Comparison of ENCODE assay signal across 8 cellular contexts in genomic region chr1:46718727-46719622, GRCh38. TPM values are rescaled to one million over a fixed set of nuclear protein-coding genes. Genes with fewer than 3 reads are reported as not detected.
DNase-seq lines count a peak whose midpoint lies in the region; ATAC-seq, FAIRE-seq and TF ChIP-seq lines count a peak whose summit lies in the region.

TSS of gene EFCAB14 (minus strand) at chr1:46719114. CDS start at chr1:46718087, 1,027 bp downstream.

- peaks cover 3% of the 10 kb centered on the region for H3K27me3 Mint-ChIP-seq in chondrocyte (ENCODE audit: low read depth)

- no peaks in the 10 kb centered on the region for H3K9me3 Mint-ChIP-seq in chondrocyte (ENCODE audit: low read depth)

- peaks cover 4% of the 10 kb centered on the region for H3K36me3 Mint-ChIP-seq in chondrocyte (ENCODE audit: low read depth)

- H3K27ac Mint-ChIP-seq in chondrocyte (ENCODE audit: unreplicated experiment), result peak within 1 kb of the TSS; percentile 66

- intact Hi-C loops in kidney (cut with DNase I), result no loop called here

- H3K4me3 Mint-ChIP-seq in chondrocyte (ENCODE audit: unreplicated experiment), result peak within 1 kb of the TSS; percentile 89

- peaks cover 16 to 23% of the 10 kb centered on the region in 2 donors for H3K4me1 ChIP-seq in kidney (ENCODE audit: control insufficient read depth in 1 of 2, insufficient read depth in 1 of 2, low read depth in 1 of 2, low read length in 2 of 2)

- peaks cover 4 to 10% of the 10 kb centered on the region in 2 donors for H3K36me3 ChIP-seq in kidney (ENCODE audit: control insufficient read depth in 1 of 2, insufficient read depth in 2 of 2, low read length in 2 of 2)

- peak; percentile 98 for ATAC-seq in HG03432 (IDR thresholded peaks at IDR 0.05; ENCODE audit: unreplicated experiment)

- FAIRE-seq in kidney (lab: Jason Lieb, UNC), result peak; percentile 54

- H3K9ac ChIP-seq in kidney (ENCODE audit: low read length in 2 of 2), result peak within 1 kb of the TSS; percentile 82 to 87

- TF ChIP-seq CTCF in chondrocyte (IDR thresholded peaks at IDR 0.05) (peak; percentile 15), kidney (IDR thresholded peaks at IDR 0.05; ENCODE audit: borderline replicate concordance, extremely low read depth, insufficient read depth) (no peak)

- H3K27ac ChIP-seq in kidney (ENCODE audit: low read depth in 2 of 2, low read length in 2 of 2), result peak within 1 kb of the TSS; percentile 42 to 65

- TF ChIP-seq POLR2A in GM19099 (IDR thresholded peaks at IDR 0.05; ENCODE audit: extremely low read depth, insufficient read length, low read depth), result peak; percentile 86

- peak within 1 kb of the TSS; percentile 88 to 92 for H3K4me3 ChIP-seq in kidney (ENCODE audit: low read length in 2 of 2)

- peak; percentile 98 for DNase-seq in AG20443 (ENCODE audit: low spot score)
- DNase-seq in NCI-H510A (lab: John Stamatoyannopoulos, UW), result peak; percentile 97
- DNase-seq in activated CD4-positive, alpha-beta T cell treated with anti-CD3 and anti-CD28 coated beads for 24 hours (ENCODE audit: low read depth in 2 of 2), result peak; percentile 97 to 98
- peak; percentile 97 for DNase-seq in chondrocyte (ENCODE audit: low spot score)
- DNase-seq in kidney, result peak; percentile 99
- DNase-seq in stimulated activated CD4-positive, alpha-beta T cell treated with anti-CD3 and anti-CD28 coated beads, Interleukin-15, amount 100 ng/mL, for 24 hours, result peak; percentile 99

- H3K9me3 ChIP-seq in kidney (ENCODE audit: control insufficient read depth in 1 of 2, low read length in 2 of 2), result no peaks in the 10 kb centered on the region

- H3K4me1 Mint-ChIP-seq in chondrocyte (ENCODE audit: low read depth), result peaks cover 31% of the 10 kb centered on the region

RNA-seq across cellular contexts. Expression of gene EFCAB14, which starts in this region (rescaled TPM):
- total RNA-seq in chondrocyte (49.0 to 69.5 TPM (median 52.2 TPM) in 3 replicates), kidney (129 TPM)
- 48.1 TPM for polyA plus RNA-seq in kidney (ENCODE audit: insufficient read depth, low read depth, low replicate concordance)

Comparison
In these comparisons a context has a peak if more than half of its experiments do, and no peak if none do; other contexts are left out.
1. Peak in every context shown above with its lines: DNase-seq, ATAC-seq, H3K4me3 ChIP-seq and H3K27ac ChIP-seq.